ENCODE assay signal across 12 cellular contexts in genomic region chr10:71753091-71753959, GRCh38. TPM values are rescaled to one million over a fixed set of nuclear protein-coding genes. Genes with fewer than 3 reads are reported as not detected.
DNase-seq lines count a peak whose midpoint lies in the region; ATAC-seq, FAIRE-seq and TF ChIP-seq lines count a peak whose summit lies in the region.
"Had no signal": no experiment of that assay in that cellular context is flagged by ENCODE, and none has a peak within 500 bp of the region (broad histone marks: within the 10 kb centered on the region; RNA-seq: fewer than 3 reads in every experiment).

No MANE protein-coding gene starts in this region.

- peak overlapping the region in 1 of 3 experiments; percentile 11; a peak in 1 of 6 replicates for H3K4me3 ChIP-seq in HepG2 (replicated peaks in 1 of 3; ENCODE audit: insufficient read depth in 1 of 3, low read depth in 2 of 3, low read length in 3 of 3)
- H3K4me3 ChIP-seq: PC-9 had no signal

- DNase-seq in activated T-cell treated with anti-CD3 and anti-CD28 coated beads, Interleukin-2, amount 50 U/mL, for 72 hours: no peak
- DNase-seq in activated T-cell treated with anti-CD3 and anti-CD28 coated beads, Interleukin-2, amount 50 U/mL, for 1 hour: no peak
- DNase-seq in activated T-helper 1 cell treated with anti-CD3 and anti-CD28 coated beads, Interleukin-12 subunit alpha, Interleukin-12 subunit beta, Interleukin-2, Interleukin-4 antibody, amounts not matched to agents 30 ng/mL and 10 ng/mL and 1 ng/mL, durations not matched to agents 14 hours and 24 hours and 36 hours (ENCODE audit: low spot score): no peak
- DNase-seq in HepG2 (ENCODE audit: low spot score): peak; percentile 81
- DNase-seq in type B pancreatic cell (ENCODE audit: extremely low spot score, unreplicated experiment): no peak
- DNase-seq in AG08396 (ENCODE audit: low spot score): no peak
- DNase-seq: activated effector memory CD4-positive, alpha-beta T cell treated with anti-CD3 and anti-CD28 coated beads, Interleukin-2, amount 50 U/mL, for 16 hours; foreskin keratinocyte; PC-9 had no signal

- no peaks in the 10 kb centered on the region for H3K36me3 ChIP-seq in HepG2 (replicated peaks in 1 of 2; ENCODE audit: control insufficient read depth in 1 of 2, insufficient read depth in 2 of 2, low read length in 2 of 2)

- H3K4me1 Mint-ChIP-seq in activated T-cell treated with anti-CD3 and anti-CD28 coated beads, Interleukin-2, amount 50 U/mL, for 72 hours (ENCODE audit: low read depth): peaks cover 96% of the 10 kb centered on the region
- H3K4me1 Mint-ChIP-seq in activated T-helper 1 cell treated with anti-CD3 and anti-CD28 coated beads, Interleukin-12 subunit alpha, Interleukin-12 subunit beta, Interleukin-2, Interleukin-4 antibody, amounts not matched to agents 30 ng/mL and 10 ng/mL and 1 ng/mL, durations not matched to agents 14 hours and 24 hours and 36 hours (ENCODE audit: low read depth): peaks cover 91% of the 10 kb centered on the region
- peaks cover 30% of the 10 kb centered on the region for H3K4me1 Mint-ChIP-seq in type B pancreatic cell (ENCODE audit: unreplicated experiment)

- no peaks in the 10 kb centered on the region for H3K79me2 ChIP-seq in HepG2 (ENCODE audit: insufficient read depth, low read length)

- POLR2A ChIA-PET in HepG2 (lab: Yijun Ruan, JAX): no interaction called here

- H3K4me3 Mint-ChIP-seq in activated T-cell treated with anti-CD3 and anti-CD28 coated beads, Interleukin-2, amount 50 U/mL, for 72 hours: no peak overlapping the region
- peak overlapping the region; percentile 15 for H3K4me3 Mint-ChIP-seq in activated T-helper 1 cell treated with anti-CD3 and anti-CD28 coated beads, Interleukin-12 subunit alpha, Interleukin-12 subunit beta, Interleukin-2, Interleukin-4 antibody, amounts not matched to agents 30 ng/mL and 10 ng/mL and 1 ng/mL, durations not matched to agents 14 hours and 24 hours and 36 hours
- no peak overlapping the region for H3K4me3 Mint-ChIP-seq in type B pancreatic cell

- H3K36me3 Mint-ChIP-seq in activated T-cell treated with anti-CD3 and anti-CD28 coated beads, Interleukin-2, amount 50 U/mL, for 72 hours (ENCODE audit: insufficient read depth in 2 of 2): peaks cover 0 to 5% of the 10 kb centered on the region in 2 donors
- peaks cover 73% of the 10 kb centered on the region for H3K36me3 Mint-ChIP-seq in activated T-helper 1 cell treated with anti-CD3 and anti-CD28 coated beads, Interleukin-12 subunit alpha, Interleukin-12 subunit beta, Interleukin-2, Interleukin-4 antibody, amounts not matched to agents 30 ng/mL and 10 ng/mL and 1 ng/mL, durations not matched to agents 14 hours and 24 hours and 36 hours (ENCODE audit: low read depth)
- no peaks in the 10 kb centered on the region for H3K36me3 Mint-ChIP-seq in type B pancreatic cell

- H3K27me3 ChIP-seq in HepG2 (ENCODE audit: control insufficient read depth in 1 of 2, insufficient read depth in 2 of 2, low read length in 2 of 2): peaks cover 3 to 35% of the 10 kb centered on the region in 2 experiments; a peak in 3 of 5 replicates
- H3K27me3 ChIP-seq: foreskin keratinocyte had no signal

- no peaks in the 10 kb centered on the region for H3K9me3 ChIP-seq in HepG2 (ENCODE audit: low read length)

- H2AFZ ChIP-seq in HepG2 (ENCODE audit: low read length): no peak overlapping the region
- H2AFZ ChIP-seq: PC-9 had no signal

- H3K27ac ChIP-seq in HepG2 (ENCODE audit: extremely low read length, insufficient read depth, low read length): no peak overlapping the region
- H3K27ac ChIP-seq: foreskin keratinocyte, PC-9 had no signal

- no peaks in the 10 kb centered on the region for H4K20me1 ChIP-seq in HepG2 (ENCODE audit: insufficient read depth, low read length)

- CTCF ChIA-PET in HepG2 (lab: Yijun Ruan, JAX; ENCODE audit: low intra/inter-chr PET ratio, low total read pairs): no interaction called here

- H3K9ac ChIP-seq in HepG2 (ENCODE audit: insufficient read depth, low read depth, low read length): no peak overlapping the region

- TF ChIP-seq EP300 in HepG2 (IDR thresholded peaks at IDR 0.05; ENCODE audit: low read depth in 2 of 2, low read length in 2 of 2): no peak; a peak in 1 of 4 replicates
- no peak for TF ChIP-seq EP300 in HepG2 (CRISPR knock-in tag; IDR thresholded peaks at IDR 0.05; ENCODE audit: borderline replicate concordance)

- peak overlapping the region; percentile 32 for H3K27ac Mint-ChIP-seq in activated T-cell treated with anti-CD3 and anti-CD28 coated beads, Interleukin-2, amount 50 U/mL, for 72 hours
- peak overlapping the region; percentile 79 for H3K27ac Mint-ChIP-seq in activated T-helper 1 cell treated with anti-CD3 and anti-CD28 coated beads, Interleukin-12 subunit alpha, Interleukin-12 subunit beta, Interleukin-2, Interleukin-4 antibody, amounts not matched to agents 30 ng/mL and 10 ng/mL and 1 ng/mL, durations not matched to agents 14 hours and 24 hours and 36 hours
- peak overlapping the region; percentile 63 for H3K27ac Mint-ChIP-seq in type B pancreatic cell
- H3K27ac Mint-ChIP-seq: progenitor cell of endocrine pancreas had no signal

- 7% methylated on average over 10 of the region's 15 CpGs for WGBS in HepG2 (ENCODE audit: low lambda C conversion rate)

- H3K9me3 Mint-ChIP-seq in activated T-cell treated with anti-CD3 and anti-CD28 coated beads, Interleukin-2, amount 50 U/mL, for 72 hours: no peaks in the 10 kb centered on the region
- no peaks in the 10 kb centered on the region for H3K9me3 Mint-ChIP-seq in activated T-helper 1 cell treated with anti-CD3 and anti-CD28 coated beads, Interleukin-12 subunit alpha, Interleukin-12 subunit beta, Interleukin-2, Interleukin-4 antibody, amounts not matched to agents 30 ng/mL and 10 ng/mL and 1 ng/mL, durations not matched to agents 14 hours and 24 hours and 36 hours
- no peaks in the 10 kb centered on the region for H3K9me3 Mint-ChIP-seq in type B pancreatic cell

- TF ChIP-seq POLR2A in HepG2 (IDR thresholded peaks at IDR 0.05; ENCODE audit: insufficient read depth in 1 of 2, low read depth in 2 of 2, low read length in 2 of 2): no peak

- no peak for ATAC-seq in activated T-cell treated with anti-CD3 and anti-CD28 coated beads, Interleukin-2, amount 50 U/mL, for 72 hours (replicated peaks in 1 of 2)
- ATAC-seq in HepG2 (peak; percentile 86), GM21367 (IDR thresholded peaks at IDR 0.05; ENCODE audit: unreplicated experiment) (no peak), GM19463 (IDR thresholded peaks at IDR 0.05; ENCODE audit: unreplicated experiment) (no peak)
- ATAC-seq: foreskin keratinocyte had no signal

- H3K4me1 ChIP-seq in HepG2 (ENCODE audit: insufficient read depth, low read length): peaks cover 64% of the 10 kb centered on the region
- H3K4me1 ChIP-seq: foreskin keratinocyte had no signal

- H3K27me3 Mint-ChIP-seq in activated T-cell treated with anti-CD3 and anti-CD28 coated beads, Interleukin-2, amount 50 U/mL, for 72 hours (ENCODE audit: low read depth): no peaks in the 10 kb centered on the region
- no peaks in the 10 kb centered on the region for H3K27me3 Mint-ChIP-seq in activated T-helper 1 cell treated with anti-CD3 and anti-CD28 coated beads, Interleukin-12 subunit alpha, Interleukin-12 subunit beta, Interleukin-2, Interleukin-4 antibody, amounts not matched to agents 30 ng/mL and 10 ng/mL and 1 ng/mL, durations not matched to agents 14 hours and 24 hours and 36 hours (ENCODE audit: insufficient read depth)
- no peaks in the 10 kb centered on the region for H3K27me3 Mint-ChIP-seq in type B pancreatic cell

- no TSS peak for BruUV-seq in HepG2 (replicated peaks; lab: Mats Ljungman, UMichigan)

- intact Hi-C loops in activated T-helper 1 cell treated with anti-CD3 and anti-CD28 coated beads, Interleukin-12 subunit alpha, Interleukin-12 subunit beta, Interleukin-2, Interleukin-4 antibody, amounts not matched to agents 30 ng/mL and 10 ng/mL and 1 ng/mL, durations not matched to agents 14 hours and 24 hours and 36 hours (cut with micrococcal nuclease): no loop called here
- intact Hi-C loops in HepG2 (cut with micrococcal nuclease; ENCODE audit: unreplicated experiment): no loop called here

- peak overlapping the region; percentile 53 for H3K4me2 ChIP-seq in HepG2 (ENCODE audit: low read depth, low read length)
- H3K4me2 ChIP-seq: PC-9 had no signal

- FAIRE-seq in HepG2 (lab: Jason Lieb, UNC): peak; percentile 92

- no peak for TF ChIP-seq RAD21 in HepG2 (CRISPR knock-in tag; IDR thresholded peaks at IDR 0.05)

- in situ Hi-C loops in HepG2 (cut with HindIII; ENCODE audit: extremely low pct_ligation_motif_present, low pct_unique_long_range_greater_than_20kb): no loop called here

- TF ChIP-seq CTCF in HepG2 (CRISPR knock-in tag; IDR thresholded peaks at IDR 0.05) (no peak), type B pancreatic cell (conservative IDR thresholded peaks at IDR 0.05) (no peak)

RNA-seq across cellular contexts. Expression of gene VSIR, which starts 20.0 kb away (rescaled TPM):
- total RNA-seq in activated T-cell treated with anti-CD3 and anti-CD28 coated beads, Interleukin-2, amount 50 U/mL, for 72 hours: 10 to 100 TPM; 70.1 to 70.5 TPM
- total RNA-seq in activated T-helper 1 cell treated with anti-CD3 and anti-CD28 coated beads, Interleukin-12 subunit alpha, Interleukin-12 subunit beta, Interleukin-2, Interleukin-4 antibody, amounts not matched to agents 30 ng/mL and 10 ng/mL and 1 ng/mL, durations not matched to agents 14 hours and 24 hours and 36 hours: 114 and 115 TPM in 2 replicates
- total RNA-seq in HepG2 (2016; rRNA removed; fragmentation: Illumina TruSeq; extraction: Trizol) (0.36 and 0.44 TPM in 2 replicates), type B pancreatic cell (ENCODE audit: low replicate concordance) (47.0 and 82.1 TPM in 2 replicates)
- total RNA-seq in HepG2 (2016; cell fraction: cytosol; rRNA removed; fragmentation: Illumina TruSeq; extraction: Trizol; ENCODE audit: low read depth): 0.26 TPM in 1 of 2 replicates, not detected in the other
- 0.41 TPM in 1 of 2 replicates, not detected in the other for total RNA-seq in HepG2 (2016; cell fraction: insoluble cytoplasmic fraction; rRNA removed; fragmentation: Illumina TruSeq; extraction: Trizol)
- total RNA-seq in HepG2 (2016; cell fraction: membrane; rRNA removed; fragmentation: Illumina TruSeq; extraction: Trizol): 0.14 TPM in 1 of 2 replicates, not detected in the other
- 0.16 and 0.19 TPM in 2 replicates for total RNA-seq in HepG2 (2016; cell fraction: nucleus; rRNA removed; fragmentation: Illumina TruSeq; extraction: Trizol)
- polyA plus RNA-seq in HepG2 (2011; rRNA removed): 3.2 and 3.8 TPM in 2 replicates
- 2.2 and 3.9 TPM in 2 replicates for polyA plus RNA-seq in HepG2 (2011; cell fraction: cytosol; rRNA removed)
- polyA plus RNA-seq in HepG2 (2011; cell fraction: nucleus; rRNA removed): 2.1 and 3.3 TPM in 2 replicates
- polyA plus RNA-seq in HepG2 (2012): 0.35 and 0.81 TPM in 2 replicates
- polyA plus RNA-seq in HepG2 (2016; cell fraction: cytosol; fragmentation: Illumina TruSeq; extraction: Trizol; ENCODE audit: low read depth): 0.18 and 0.35 TPM in 2 replicates
- polyA plus RNA-seq in HepG2 (2016; cell fraction: insoluble cytoplasmic fraction; fragmentation: Illumina TruSeq; extraction: Trizol; ENCODE audit: low read depth): 0.23 TPM in 1 of 2 replicates, not detected in the other
- 0.14 and 0.38 TPM in 2 replicates for polyA plus RNA-seq in HepG2 (2016; cell fraction: membrane; fragmentation: Illumina TruSeq; extraction: Trizol; ENCODE audit: low read depth)
- 0.32 and 1.1 TPM in 2 replicates for polyA plus RNA-seq in HepG2 (2016; cell fraction: nucleus; fragmentation: Illumina TruSeq; extraction: Trizol; ENCODE audit: insufficient read depth, low read depth)
- 4.6 and 6.5 TPM in 2 replicates for polyA minus RNA-seq in HepG2 (2011; rRNA and poly(A)+ RNA removed; ENCODE audit: low replicate concordance)
- 3.0 and 4.5 TPM in 2 replicates for polyA minus RNA-seq in HepG2 (2011; cell fraction: cytosol; rRNA and poly(A)+ RNA removed)
- 1.9 and 2.3 TPM in 2 replicates for polyA minus RNA-seq in HepG2 (2011; cell fraction: nucleus; rRNA and poly(A)+ RNA removed)

RNA-seq across cellular contexts. Expression of gene C10orf105, which starts 33.7 kb away (rescaled TPM):
- total RNA-seq in activated T-cell treated with anti-CD3 and anti-CD28 coated beads, Interleukin-2, amount 50 U/mL, for 72 hours: under 1 TPM; 0.35 to 0.43 TPM
- 0.18 and 0.32 TPM in 2 replicates for total RNA-seq in activated T-helper 1 cell treated with anti-CD3 and anti-CD28 coated beads, Interleukin-12 subunit alpha, Interleukin-12 subunit beta, Interleukin-2, Interleukin-4 antibody, amounts not matched to agents 30 ng/mL and 10 ng/mL and 1 ng/mL, durations not matched to agents 14 hours and 24 hours and 36 hours
- total RNA-seq in HepG2 (2016; rRNA removed; fragmentation: Illumina TruSeq; extraction: Trizol) (not detected in 2 replicates), type B pancreatic cell (ENCODE audit: low replicate concordance) (0.31 TPM in 1 of 2 replicates, not detected in the other)
- total RNA-seq in HepG2 (2016; cell fraction: cytosol; rRNA removed; fragmentation: Illumina TruSeq; extraction: Trizol; ENCODE audit: low read depth): not detected in 2 replicates
- total RNA-seq in HepG2 (2016; cell fraction: insoluble cytoplasmic fraction; rRNA removed; fragmentation: Illumina TruSeq; extraction: Trizol): not detected in 2 replicates
- total RNA-seq in HepG2 (2016; cell fraction: membrane; rRNA removed; fragmentation: Illumina TruSeq; extraction: Trizol): not detected in 2 replicates
- total RNA-seq in HepG2 (2016; cell fraction: nucleus; rRNA removed; fragmentation: Illumina TruSeq; extraction: Trizol): not detected in 2 replicates
- polyA plus RNA-seq in HepG2 (2011; rRNA removed): not detected in 2 replicates
- polyA plus RNA-seq in HepG2 (2011; cell fraction: cytosol; rRNA removed): not detected in 2 replicates
- polyA plus RNA-seq in HepG2 (2011; cell fraction: nucleus; rRNA removed): not detected in 2 replicates
- not detected in 2 replicates for polyA plus RNA-seq in HepG2 (2012)
- polyA plus RNA-seq in HepG2 (2016; cell fraction: cytosol; fragmentation: Illumina TruSeq; extraction: Trizol; ENCODE audit: low read depth): not detected in 2 replicates
- not detected in 2 replicates for polyA plus RNA-seq in HepG2 (2016; cell fraction: insoluble cytoplasmic fraction; fragmentation: Illumina TruSeq; extraction: Trizol; ENCODE audit: low read depth)
- polyA plus RNA-seq in HepG2 (2016; cell fraction: membrane; fragmentation: Illumina TruSeq; extraction: Trizol; ENCODE audit: low read depth): not detected in 2 replicates
- not detected in 2 replicates for polyA plus RNA-seq in HepG2 (2016; cell fraction: nucleus; fragmentation: Illumina TruSeq; extraction: Trizol; ENCODE audit: insufficient read depth, low read depth)
- not detected in 2 replicates for polyA minus RNA-seq in HepG2 (2011; rRNA and poly(A)+ RNA removed; ENCODE audit: low replicate concordance)
- not detected in 2 replicates for polyA minus RNA-seq in HepG2 (2011; cell fraction: cytosol; rRNA and poly(A)+ RNA removed)
- polyA minus RNA-seq in HepG2 (2011; cell fraction: nucleus; rRNA and poly(A)+ RNA removed): not detected in 2 replicates
- total RNA-seq: foreskin keratinocyte, PC-9, progenitor cell of endocrine pancreas had no signal
- polyA plus RNA-seq: foreskin keratinocyte had no signal

Comparison
In these comparisons a context has a peak if more than half of its experiments do, and no peak if none do; other contexts are left out.
1. RNA of gene VSIR, which starts 20.0 kb away (total RNA-seq): 114 to 115 TPM in activated T-helper 1 cell treated with anti-CD3 and anti-CD28 coated beads, Interleukin-12 subunit alpha, Interleukin-12 subunit beta, Interleukin-2, Interleukin-4 antibody, amounts not matched to agents 30 ng/mL and 10 ng/mL and 1 ng/mL, durations not matched to agents 14 hours and 24 hours and 36 hours, 70.1 to 70.5 TPM in activated T-cell treated with anti-CD3 and anti-CD28 coated beads, Interleukin-2, amount 50 U/mL, for 72 hours and 47.0 to 82.1 TPM in type B pancreatic cell; 0.14 to 0.44 TPM in HepG2; every median in the first group is over 10 times any median in the second.
2. Peak in every context shown above with its lines, with median percentiles within 50 percentile points of each other: H3K27ac Mint-ChIP-seq.